30 cellular contexts compared by ENCODE assay signal in the genomic region with DNA sequence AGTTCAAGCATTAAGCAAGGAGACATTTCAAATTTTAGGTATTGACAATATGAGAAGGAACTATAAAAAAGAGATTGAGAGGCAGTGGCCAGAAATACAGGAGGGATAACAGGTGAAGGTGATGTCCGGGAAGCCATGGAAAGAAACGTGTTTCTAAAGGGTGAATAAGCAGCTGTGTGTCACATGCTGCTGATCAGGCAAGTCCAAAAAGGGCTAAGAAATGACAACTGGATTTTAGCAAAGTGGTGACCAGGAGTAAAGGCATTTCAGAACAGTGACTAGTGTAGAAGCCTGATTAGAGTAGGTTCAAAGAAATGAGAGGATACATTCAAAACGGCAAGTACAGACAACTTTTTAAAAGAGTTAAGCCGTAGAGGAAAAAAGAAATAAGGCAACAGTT.
"Had no signal": no experiment of that assay in that cellular context is flagged by ENCODE, and none has a peak within 500 bp of the region (broad histone marks: within the 10 kb centered on the region; RNA-seq: fewer than 3 reads in every experiment).

No MANE protein-coding gene starts in this region.

- H3K9ac ChIP-seq: neural progenitor cell, parathyroid adenoma had no signal

- DNase-seq: naive thymus-derived CD4-positive, alpha-beta T cell; natural killer cell; occipital lobe; ovary; posterior cingulate gyrus; psoas muscle; right cardiac atrium; right lobe of liver; sigmoid colon; spleen; stimulated activated CD4-positive, alpha-beta T cell treated with anti-CD3 and anti-CD28 coated beads, Interleukin-12 subunit alpha, Interleukin-12 subunit beta, amount 100 ng/mL, for 4 hours; stimulated activated CD4-positive, alpha-beta T cell treated with anti-CD3 and anti-CD28 coated beads, Interleukin-1b, Interleukin-23, amount 100 ng/mL, for 48 hours; stimulated activated CD4-positive, alpha-beta T cell treated with anti-CD3 and anti-CD28 coated beads, Interleukin-4, amount 100 ng/mL, for 1 hour; stimulated activated CD4-positive, alpha-beta T cell treated with anti-CD3 and anti-CD28 coated beads, Interleukin-4, amount 100 ng/mL, for 4 hours; stimulated activated CD8-positive, alpha-beta memory T cell treated with anti-CD3 and anti-CD28 coated beads, Interleukin-4, amount 100 ng/mL, for 48 hours; stimulated activated naive CD4-positive, alpha-beta T cell; stimulated activated naive CD8-positive, alpha-beta T cell treated with anti-CD3 and anti-CD28 coated beads, Interleukin-15, amount 100 ng/mL, for 72 hours; stimulated activated naive CD8-positive, alpha-beta T cell treated with anti-CD3 and anti-CD28 coated beads, Interleukin-15, Interleukin-2, amounts not matched to agents 100 U/mL and 50 U/mL, for 24 hours; substantia nigra; testis; tibial artery; trophoblast cell; upper lobe of left lung had no signal

- H3K27ac ChIP-seq: neural progenitor cell, ovary, parathyroid adenoma, psoas muscle, right lobe of liver, sigmoid colon, skin epidermis, spleen, suprapubic skin, testis, tibial artery, upper lobe of left lung, vagina had no signal

- H3K4me2 ChIP-seq: neural progenitor cell, smooth muscle cell had no signal

- H3K4me3 ChIP-seq: neural progenitor cell, ovary, psoas muscle, right lobe of liver, sigmoid colon, skin epidermis, smooth muscle cell, spleen, suprapubic skin, testis, tibial artery, upper lobe of left lung, vagina had no signal

- ATAC-seq: naive thymus-derived CD4-positive, alpha-beta T cell; natural killer cell; psoas muscle; right cardiac atrium; right lobe of liver; stimulated activated memory B cell treated with anti-CD40 and anti-IgM and Interleukin-4, amounts not matched to agents 10 μg/mL and 1 μg/mL and 100 μg/mL, for 72 hours; stimulated activated naive CD8-positive, alpha-beta T cell treated with anti-CD3 and anti-CD28 coated beads, Interleukin-15, amount 100 ng/mL, for 72 hours; stimulated activated naive CD8-positive, alpha-beta T cell treated with anti-CD3 and anti-CD28 coated beads, Interleukin-15, Interleukin-2, amounts not matched to agents 100 U/mL and 50 U/mL, for 24 hours had no signal

- H3K79me2 ChIP-seq: parathyroid adenoma had no signal

- H3K9me3 ChIP-seq: ovary, right lobe of liver, sigmoid colon, spleen, suprapubic skin, testis, tibial artery, upper lobe of left lung, vagina had no signal

- H2AFZ ChIP-seq: neural progenitor cell, parathyroid adenoma had no signal

- H3K4me1 ChIP-seq: neural progenitor cell, parathyroid adenoma, psoas muscle, right lobe of liver, sigmoid colon, spleen, suprapubic skin, testis, tibial artery, upper lobe of left lung, vagina had no signal

- H3K36me3 ChIP-seq: neural progenitor cell, ovary, right lobe of liver, sigmoid colon, spleen, suprapubic skin, tibial artery, upper lobe of left lung, vagina had no signal

- H3K27me3 ChIP-seq: neural progenitor cell, ovary, right lobe of liver, sigmoid colon, spleen, suprapubic skin, testis, tibial artery, upper lobe of left lung, vagina had no signal
